In genomic region chr2:74576830-74577229, GRCh38 we compare ENCODE assay signal across 9 cellular contexts. TPM values are rescaled to one million over a fixed set of nuclear protein-coding genes. Genes with fewer than 3 reads are reported as not detected.
DNase-seq lines count a peak whose midpoint lies in the region; ATAC-seq and TF ChIP-seq lines count a peak whose summit lies in the region.
"Had no signal": no experiment of that assay in that cellular context is flagged by ENCODE, and none has a peak within 500 bp of the region (broad histone marks: within the 10 kb centered on the region; RNA-seq: fewer than 3 reads in every experiment).

No MANE protein-coding gene starts in this region.

- POLR2A ChIA-PET in CD8-positive, alpha-beta T cell (lab: Charles Lee), result interaction anchor here (0.8 kb wide), 1 partner anchor 48 kb away, joined by 3 read pairs; the partner anchor contains the start of genes AUP1 and HTRA2

- CTCF ChIA-PET in CD8-positive, alpha-beta T cell (lab: Charles Lee), result interaction anchor here (1.3 to 3.4 kb wide), 2 partner anchors 9 to 12 kb away, joined by 3 to 16 read pairs; no protein-coding TSS in a partner anchor

- H3K9me3 ChIP-seq in heart right ventricle, result no peaks in the 10 kb centered on the region
- no peaks in the 10 kb centered on the region for H3K9me3 ChIP-seq in CD8-positive, alpha-beta T cell (ENCODE audit: low read length)

- H3K27ac Mint-ChIP-seq in stimulated activated effector memory CD8-positive, alpha-beta T cell treated with anti-CD3 and anti-CD28 coated beads, Interleukin-12 subunit alpha, Interleukin-12 subunit beta, amount 100 ng/mL, for 72 hours, result peak overlapping the region; percentile 13
- H3K27ac Mint-ChIP-seq in CD8-positive, alpha-beta T cell, result no peak overlapping the region

- peaks cover 13% of the 10 kb centered on the region for H3K27me3 Mint-ChIP-seq in CD8-positive, alpha-beta T cell (ENCODE audit: low read depth)

- no peaks in the 10 kb centered on the region for H3K36me3 Mint-ChIP-seq in stimulated activated effector memory CD8-positive, alpha-beta T cell treated with anti-CD3 and anti-CD28 coated beads, Interleukin-12 subunit alpha, Interleukin-12 subunit beta, amount 100 ng/mL, for 72 hours
- H3K36me3 Mint-ChIP-seq in CD8-positive, alpha-beta T cell, result no peaks in the 10 kb centered on the region

- WGBS in heart right ventricle, 2 donors, result 53 to 62% methylated on average over 2 of the region's 2 CpGs

- intact Hi-C loops in heart right ventricle (cut with DNase I), result no loop called here
- intact Hi-C loops in CD8-positive, alpha-beta T cell (cut with DNase I, micrococcal nuclease), result no loop called here

- ATAC-seq in GM18517 (IDR thresholded peaks at IDR 0.05; ENCODE audit: unreplicated experiment) (peak; percentile 17), heart right ventricle (peak; percentile 69 to 87 (median 78)), HG03439 (IDR thresholded peaks at IDR 0.05; ENCODE audit: unreplicated experiment) (no peak), HG02938 (IDR thresholded peaks at IDR 0.05; ENCODE audit: unreplicated experiment) (no peak), HG02852 (IDR thresholded peaks at IDR 0.05; ENCODE audit: unreplicated experiment) (no peak)
- ATAC-seq in stimulated activated effector memory CD8-positive, alpha-beta T cell treated with anti-CD3 and anti-CD28 coated beads, Interleukin-12 subunit alpha, Interleukin-12 subunit beta, amount 100 ng/mL, for 72 hours, result no peak
- no peak for ATAC-seq in CD8-positive, alpha-beta T cell

- H3K4me3 Mint-ChIP-seq in stimulated activated effector memory CD8-positive, alpha-beta T cell treated with anti-CD3 and anti-CD28 coated beads, Interleukin-12 subunit alpha, Interleukin-12 subunit beta, amount 100 ng/mL, for 72 hours, result no peak overlapping the region
- no peak overlapping the region for H3K4me3 Mint-ChIP-seq in CD8-positive, alpha-beta T cell

- DNase-seq in SKM-1 treated with dmso at 0.1 percent for 144 hours (lab: John Stamatoyannopoulos, UW; ENCODE audit: unreplicated experiment) (peak; percentile 96), heart right ventricle (peak in 1 of 2 donors; percentile 40)
- no peak for DNase-seq in stimulated activated effector memory CD8-positive, alpha-beta T cell treated with anti-CD3 and anti-CD28 coated beads, Interleukin-12 subunit alpha, Interleukin-12 subunit beta, amount 100 ng/mL, for 72 hours (ENCODE audit: low spot score in 2 of 2)
- no peak for DNase-seq in CD8-positive, alpha-beta T cell
- DNase-seq: activated T-cell treated with anti-CD3 and anti-CD28 coated beads, Interleukin-2, amount 50 U/mL, for 1 hour had no signal

- no peak overlapping the region for H3K4me3 ChIP-seq in heart right ventricle
- H3K4me3 ChIP-seq in CD8-positive, alpha-beta T cell (ENCODE audit: low read depth, low read length), result no peak overlapping the region

- H3K9me3 Mint-ChIP-seq in stimulated activated effector memory CD8-positive, alpha-beta T cell treated with anti-CD3 and anti-CD28 coated beads, Interleukin-12 subunit alpha, Interleukin-12 subunit beta, amount 100 ng/mL, for 72 hours, result peaks cover 3% of the 10 kb centered on the region
- H3K9me3 Mint-ChIP-seq in CD8-positive, alpha-beta T cell, result no peaks in the 10 kb centered on the region

- no peaks in the 10 kb centered on the region for H3K36me3 ChIP-seq in heart right ventricle
- H3K36me3 ChIP-seq in CD8-positive, alpha-beta T cell (ENCODE audit: insufficient read depth, low read length), result no peaks in the 10 kb centered on the region

- H3K27me3 ChIP-seq in heart right ventricle, result no peaks in the 10 kb centered on the region
- H3K27me3 ChIP-seq in CD8-positive, alpha-beta T cell (ENCODE audit: insufficient read depth, low read length), result no peaks in the 10 kb centered on the region

- H3K4me1 Mint-ChIP-seq in stimulated activated effector memory CD8-positive, alpha-beta T cell treated with anti-CD3 and anti-CD28 coated beads, Interleukin-12 subunit alpha, Interleukin-12 subunit beta, amount 100 ng/mL, for 72 hours, result peaks cover 20% of the 10 kb centered on the region
- H3K4me1 Mint-ChIP-seq in CD8-positive, alpha-beta T cell (ENCODE audit: low read depth), result peaks cover 15% of the 10 kb centered on the region

- peaks cover 0 to 52% (median 0%) of the 10 kb centered on the region in 9 donors for H3K4me1 ChIP-seq in heart right ventricle
- peaks cover 14% of the 10 kb centered on the region for H3K4me1 ChIP-seq in CD8-positive, alpha-beta T cell (ENCODE audit: insufficient read depth, low read length)

- peak overlapping the region in 8 of 10 donors; percentile 15 to 80 (median 48) for H3K27ac ChIP-seq in heart right ventricle
- no peak overlapping the region for H3K27ac ChIP-seq in CD8-positive, alpha-beta T cell (ENCODE audit: low read depth, low read length)

- no peak for TF ChIP-seq CTCF in heart right ventricle (IDR thresholded peaks at IDR 0.05)
- no peak for TF ChIP-seq CTCF in CD8-positive, alpha-beta T cell (IDR thresholded peaks at IDR 0.05)

RNA-seq across cellular contexts. Expression of gene DOK1, which starts 22.3 kb away (rescaled TPM):
- total RNA-seq in heart right ventricle, result 1 to 10 TPM; 1.9 to 7.7 (median 3.5) TPM
- polyA plus RNA-seq in heart right ventricle, result 1 to 10 TPM; 3.1 to 5.9 TPM
- total RNA-seq in CD8-positive, alpha-beta T cell, result 1 to 10 TPM; 5.2 to 5.3 TPM

RNA-seq across cellular contexts. Expression of gene LOXL3, which starts 23.1 kb away (rescaled TPM):
- 1 to 10 TPM; 1.2 to 9.2 (median 2.4) TPM for total RNA-seq in heart right ventricle
- 1 to 10 TPM; 2.9 to 3.4 TPM for polyA plus RNA-seq in heart right ventricle
- total RNA-seq in CD8-positive, alpha-beta T cell, result not detected

RNA-seq across cellular contexts. Expression of gene HTRA2, which starts 47.1 kb away (rescaled TPM):
- total RNA-seq in heart right ventricle, result 10 to 100 TPM; 21.2 to 29.6 (median 24.9) TPM
- polyA plus RNA-seq in heart right ventricle, result 10 to 100 TPM; 26.5 to 41.0 TPM
- total RNA-seq in CD8-positive, alpha-beta T cell, result 10 to 100 TPM; 15.7 TPM

RNA-seq across cellular contexts. Expression of gene AUP1, which starts 47.3 kb away (rescaled TPM):
- total RNA-seq in heart right ventricle, result 10 to 100 TPM; 31.4 to 74.2 (median 38.2) TPM
- polyA plus RNA-seq in heart right ventricle, result 100 to 1,000 TPM; 163 TPM
- total RNA-seq in CD8-positive, alpha-beta T cell, result 100 to 1,000 TPM; 201 to 202 TPM

RNA-seq across cellular contexts. Expression of gene DQX1, which starts 50.8 kb away (rescaled TPM):
- under 1 TPM in 1 of 10 donors, not detected in 9; 0.65 TPM for total RNA-seq in heart right ventricle
- under 1 TPM in 1 of 2 donors, not detected in 1; 0.03 TPM for polyA plus RNA-seq in heart right ventricle
- total RNA-seq in CD8-positive, alpha-beta T cell, result under 1 TPM in 1 of 2 experiments, not detected in 1; 0.17 TPM

Comparison
In these comparisons a context has a peak if more than half of its experiments do, and no peak if none do; other contexts are left out.
1. ATAC-seq: peak in GM18517 (single experiment) and heart right ventricle (8 of 8); none in stimulated activated effector memory CD8-positive, alpha-beta T cell treated with anti-CD3 and anti-CD28 coated beads, Interleukin-12 subunit alpha, Interleukin-12 subunit beta, amount 100 ng/mL, for 72 hours (single experiment), HG03439 (single experiment), CD8-positive, alpha-beta T cell (single experiment), HG02938 (single experiment) and HG02852 (single experiment).